ENCODE assay signal across 7 cellular contexts in genomic region chr9:131405429-131405828, GRCh38. TPM values are rescaled to one million over a fixed set of nuclear protein-coding genes. Genes with fewer than 3 reads are reported as not detected.
DNase-seq lines count a peak whose midpoint lies in the region; ATAC-seq and TF ChIP-seq lines count a peak whose summit lies in the region.

No MANE protein-coding gene starts in this region.

- TF ChIP-seq POLR2A in spleen (IDR thresholded peaks at IDR 0.05): no peak

- H3K4me1 Mint-ChIP-seq in activated naive CD8-positive, alpha-beta T cell treated with anti-CD3 and anti-CD28 coated beads for 36 hours: peaks cover 85% of the 10 kb centered on the region

- CTCF ChIA-PET in HEK293 (lab: Yijun Ruan, JAX): interaction anchor here (0.7 to 2.8 kb wide), 10 partner anchors 9 to 71 kb away, joined by 3 to 23 read pairs (median 5); no protein-coding TSS in a partner anchor

- H3K36me3 ChIP-seq in HEK293 (ENCODE audit: control insufficient read depth in 2 of 2, insufficient read depth in 1 of 2, low read length in 2 of 2) (no peaks in the 10 kb centered on the region; a peak in 1 of 3 replicates), spleen (peaks cover 0 to 11% (median 0%) of the 10 kb centered on the region in 6 donors)

- no peaks in the 10 kb centered on the region for H3K27me3 ChIP-seq in spleen (replicated peaks in 1 of 7)

- H3K27ac ChIP-seq in HEK293 (ENCODE audit: extremely low read depth, low read depth, low read length) (peak overlapping the region; percentile 47; the same call in 1 of the 2 replicates), spleen (peak overlapping the region in 5 of 8 donors; percentile 7 to 76 (median 61))

- intact Hi-C loops in left ventricle myocardium superior (cut with micrococcal nuclease) (no loop called here), spleen (cut with DNase I; ENCODE audit: low total_unique reads) (no loop called here)

- H3K9me3 Mint-ChIP-seq in activated naive CD8-positive, alpha-beta T cell treated with anti-CD3 and anti-CD28 coated beads for 36 hours: no peaks in the 10 kb centered on the region

- H3K36me3 Mint-ChIP-seq in activated naive CD8-positive, alpha-beta T cell treated with anti-CD3 and anti-CD28 coated beads for 36 hours: peaks cover 15% of the 10 kb centered on the region

- H3K27ac Mint-ChIP-seq in activated naive CD8-positive, alpha-beta T cell treated with anti-CD3 and anti-CD28 coated beads for 36 hours: peak overlapping the region; percentile 73

- no peaks in the 10 kb centered on the region for H3K9me3 ChIP-seq in HEK293 (ENCODE audit: control insufficient read depth, insufficient read depth, low read depth, low read length)
- no peaks in the 10 kb centered on the region for H3K9me3 ChIP-seq in spleen

- TF ChIP-seq CTCF in HEK293 (tag by site-specific recombination; IDR thresholded peaks at IDR 0.05) (no peak), spleen (IDR thresholded peaks at IDR 0.05 in 8 of 11, conservative IDR thresholded peaks at IDR 0.05 in 3 of 11) (no peak)

- peak; percentile 70 for ATAC-seq in left ventricle myocardium superior

- DNase-seq in activated naive CD8-positive, alpha-beta T cell treated with anti-CD3 and anti-CD28 coated beads for 36 hours: no peak
- DNase-seq in left ventricle myocardium superior (peak; percentile 76), spleen (no peak), NCI-H526 (lab: John Stamatoyannopoulos, UW) (no peak), NCI-H774 (lab: John Stamatoyannopoulos, UW) (no peak), RPMI8226 (no peak)

- POLR2A ChIA-PET in HEK293 (lab: Yijun Ruan, JAX): interaction anchor here (0.5 to 3.0 kb wide), 8 partner anchors 9 to 371 kb away, joined by 3 to 24 read pairs (median 7); no protein-coding TSS in a partner anchor

- WGBS in spleen, 5 donors: 59 to 77% (median 69%) methylated on average over 6 of the region's 6 CpGs

- H3K4me3 ChIP-seq in HEK293 (ENCODE audit: low read depth, low read length) (no peak overlapping the region), spleen (peak overlapping the region in 1 of 8 donors; percentile 51)

- H3K4me1 ChIP-seq in HEK293 (ENCODE audit: control insufficient read depth, insufficient read depth, low read length) (peaks cover 61% of the 10 kb centered on the region), spleen (peaks cover 86 to 100% (median 99%) of the 10 kb centered on the region in 6 donors)

- H3K27me3 Mint-ChIP-seq in activated naive CD8-positive, alpha-beta T cell treated with anti-CD3 and anti-CD28 coated beads for 36 hours: no peaks in the 10 kb centered on the region

- peak overlapping the region; percentile 46 for H3K4me3 Mint-ChIP-seq in activated naive CD8-positive, alpha-beta T cell treated with anti-CD3 and anti-CD28 coated beads for 36 hours

TF ChIP-seq in HEK293, 187 proteins besides CTCF, POLR2A, EP300 and RAD21 (continues in another document):
- TF ChIP-seq GLIS1 (tag by site-specific recombination; IDR thresholded peaks at IDR 0.05): peak; percentile 98
- no peak for TF ChIP-seq ZNF202 (tag by site-specific recombination; IDR thresholded peaks at IDR 0.05; ENCODE audit: borderline replicate concordance)
- 0 out of 2 replicates have a peak, but pooled peaks have one; percentile 42 for TF ChIP-seq ZNF629 (tag by site-specific recombination; IDR thresholded peaks at IDR 0.05)
- no peak for TF ChIP-seq ZNF776 (tag by site-specific recombination; IDR thresholded peaks at IDR 0.05; ENCODE audit: borderline replicate concordance)
- peak; percentile 24; the same call in 1 of the 2 replicates for TF ChIP-seq MZF1 (tag by site-specific recombination; IDR thresholded peaks at IDR 0.05; ENCODE audit: borderline replicate concordance)
- TF ChIP-seq ZEB2 (tag by site-specific recombination; IDR thresholded peaks at IDR 0.05): 0 out of 2 replicates have a peak, but pooled peaks have one; percentile 11
- peak; percentile 78 for TF ChIP-seq INSM2 (tag by site-specific recombination; IDR thresholded peaks at IDR 0.05)
- peak; percentile 98 for TF ChIP-seq PRDM10 (tag by site-specific recombination; IDR thresholded peaks at IDR 0.05)
- TF ChIP-seq ZNF792 (tag by site-specific recombination; IDR thresholded peaks at IDR 0.05): no peak
- peak; percentile 65 for TF ChIP-seq ZNF341 (tag by site-specific recombination; IDR thresholded peaks at IDR 0.05; ENCODE audit: low read depth)
- no peak for TF ChIP-seq ZNF561 (tag by site-specific recombination; IDR thresholded peaks at IDR 0.05; ENCODE audit: borderline replicate concordance)
- TF ChIP-seq ZBTB26 (tag by site-specific recombination; optimal IDR thresholded peaks at IDR 0.05): no peak
- TF ChIP-seq ZNF624 (tag by site-specific recombination; IDR thresholded peaks at IDR 0.05): no peak
- no peak for TF ChIP-seq KLF9 (tag by site-specific recombination; IDR thresholded peaks at IDR 0.05; ENCODE audit: low read depth)
- no peak for TF ChIP-seq ZNF747 (tag by site-specific recombination; IDR thresholded peaks at IDR 0.05)
- TF ChIP-seq ZFP41 (tag by site-specific recombination; IDR thresholded peaks at IDR 0.05; ENCODE audit: borderline replicate concordance): no peak
- TF ChIP-seq ZNF223 (tag by site-specific recombination; IDR thresholded peaks at IDR 0.05): no peak
- TF ChIP-seq ZNF24 (tag by site-specific recombination; IDR thresholded peaks at IDR 0.05): 0 out of 2 replicates have a peak, but pooled peaks have one; percentile 30
- no peak for TF ChIP-seq ZNF555 (tag by site-specific recombination; conservative IDR thresholded peaks at IDR 0.05)
- 0 out of 2 replicates have a peak, but pooled peaks have one; percentile 26 for TF ChIP-seq ZFP69B (tag by site-specific recombination; IDR thresholded peaks at IDR 0.05)
- TF ChIP-seq ZNF704 (tag by site-specific recombination; IDR thresholded peaks at IDR 0.05): no peak
- no peak for TF ChIP-seq ZIC2 (tag by site-specific recombination; IDR thresholded peaks at IDR 0.05)

RNA-seq across cellular contexts. Expression of gene PRRC2B, which starts 11.5 kb away (rescaled TPM):
- total RNA-seq in activated naive CD8-positive, alpha-beta T cell treated with anti-CD3 and anti-CD28 coated beads for 36 hours: 100 to 1,000 TPM; 128 to 135 TPM
- 144 TPM for total RNA-seq in left ventricle myocardium superior
- total RNA-seq in spleen: 100 to 1,000 TPM; 136 to 235 (median 186) TPM
- 10 to 100 TPM; 23.3 to 63.1 (median 31.4) TPM for polyA plus RNA-seq in spleen
